ENCODE assay signal across 12 cellular contexts in genomic region chr6:8108031-8108660, GRCh38. TPM values are rescaled to one million over a fixed set of nuclear protein-coding genes. Genes with fewer than 3 reads are reported as not detected.
DNase-seq lines count a peak whose midpoint lies in the region; ATAC-seq, FAIRE-seq and TF ChIP-seq lines count a peak whose summit lies in the region.
"Had no signal": no experiment of that assay in that cellular context is flagged by ENCODE, and none has a peak within 500 bp of the region (broad histone marks: within the 10 kb centered on the region; RNA-seq: fewer than 3 reads in every experiment).

No MANE protein-coding gene starts in this region.

- peak; percentile 8 for FAIRE-seq in HepG2 (lab: Jason Lieb, UNC)

- intact Hi-C loops in HepG2 (cut with micrococcal nuclease; ENCODE audit: unreplicated experiment), result loop anchor here (10.0 kb wide), 1 partner anchor 327 kb away; the partner anchor contains the start of gene SLC35B3
- intact Hi-C loops in dorsolateral prefrontal cortex (cut with DNase I), result no loop called here

- no peaks in the 10 kb centered on the region for H3K36me3 ChIP-seq in HepG2 (replicated peaks in 1 of 2; ENCODE audit: control insufficient read depth in 1 of 2, insufficient read depth in 2 of 2, low read length in 2 of 2)

- no peaks in the 10 kb centered on the region for H3K9me3 ChIP-seq in HepG2 (ENCODE audit: low read length)

- WGBS in HepG2 (ENCODE audit: low lambda C conversion rate), result 21% methylated on average over 4 of the region's 4 CpGs

- H3K4me2 ChIP-seq in HepG2 (ENCODE audit: low read depth, low read length), result peak overlapping the region; percentile 56

- TF ChIP-seq EP300 in HepG2 (IDR thresholded peaks at IDR 0.05; ENCODE audit: low read depth in 2 of 2, low read length in 2 of 2) (peak in 1 of 2 experiments; percentile 61; a peak in 2 of 4 replicates), HepG2 (CRISPR knock-in tag; IDR thresholded peaks at IDR 0.05; ENCODE audit: borderline replicate concordance) (peak; percentile 85)

- peak overlapping the region; percentile 46 for H2AFZ ChIP-seq in HepG2 (ENCODE audit: low read length)

- BruUV-seq in HepG2 (replicated peaks; lab: Mats Ljungman, UMichigan), result no TSS peak

- peak; percentile 86 for DNase-seq in AG10803 (ENCODE audit: low read depth)
- peak; percentile 89 for DNase-seq in LHCN-M2 (ENCODE audit: low read depth)
- DNase-seq in brain pericyte (ENCODE audit: low read depth, low spot score), result peak; percentile 76
- DNase-seq in HepG2 (ENCODE audit: low spot score), result peak; percentile 93
- DNase-seq in dorsolateral prefrontal cortex, result no peak
- DNase-seq in NCI-H774 (lab: John Stamatoyannopoulos, UW), result no peak
- DNase-seq: activated CD8-positive, alpha-beta memory T cell treated with anti-CD3 and anti-CD28 coated beads, Interleukin-2, amount 10 ng/mL, durations not matched to agents 7 days and 5 days; DND-41; left colon; NCI-H1048 had no signal

- in situ Hi-C loops in HepG2 (cut with HindIII; ENCODE audit: extremely low pct_ligation_motif_present, low pct_unique_long_range_greater_than_20kb), result no loop called here

- TF ChIP-seq CTCF in AG10803 (conservative IDR thresholded peaks at IDR 0.05; ENCODE audit: low read length) (no peak), HepG2 (CRISPR knock-in tag; IDR thresholded peaks at IDR 0.05) (no peak), dorsolateral prefrontal cortex (IDR thresholded peaks at IDR 0.05 in 54 of 56, conservative IDR thresholded peaks at IDR 0.05 in 2 of 56; ENCODE audit: low read depth in 1 of 56, partially characterized antibody in 56 of 56) (no peak)

- H3K27ac ChIP-seq in HepG2 (ENCODE audit: extremely low read length, insufficient read depth, low read length) (peak overlapping the region; percentile 49), dorsolateral prefrontal cortex (no peak overlapping the region)

- no peaks in the 10 kb centered on the region for H4K20me1 ChIP-seq in HepG2 (ENCODE audit: insufficient read depth, low read length)

- ATAC-seq in HepG2 (peak; percentile 91), GM21528 (IDR thresholded peaks at IDR 0.05; ENCODE audit: low FRiP score, unreplicated experiment) (no peak), HG03045 (IDR thresholded peaks at IDR 0.05; ENCODE audit: unreplicated experiment) (no peak)
- ATAC-seq: activated CD8-positive, alpha-beta memory T cell treated with anti-CD3 and anti-CD28 coated beads, Interleukin-2, amount 10 ng/mL, durations not matched to agents 7 days and 5 days; left colon had no signal

- 0 out of 5 replicates have a peak, but pooled peaks cover 0 to 3% of the 10 kb centered on the region in 2 experiments for H3K27me3 ChIP-seq in HepG2 (ENCODE audit: control insufficient read depth in 1 of 2, insufficient read depth in 2 of 2, low read length in 2 of 2)
- peaks cover 0 to 9% (median 0%) of the 10 kb centered on the region in 45 donors for H3K27me3 ChIP-seq in dorsolateral prefrontal cortex

- CTCF ChIA-PET in HepG2 (lab: Yijun Ruan, JAX; ENCODE audit: low intra/inter-chr PET ratio, low total read pairs), result no interaction called here

- TF ChIP-seq POLR2A in HepG2 (IDR thresholded peaks at IDR 0.05; ENCODE audit: insufficient read depth in 1 of 2, low read depth in 2 of 2, low read length in 2 of 2), result 0 out of 4 replicates have a peak, but pooled peaks of 1 of the 2 experiments have one; percentile 41

- no peak for TF ChIP-seq RAD21 in HepG2 (CRISPR knock-in tag; IDR thresholded peaks at IDR 0.05)

- peak overlapping the region; percentile 23; the same call in 1 of the 2 replicates for H3K9ac ChIP-seq in HepG2 (ENCODE audit: insufficient read depth, low read depth, low read length)

- H3K4me1 ChIP-seq in HepG2 (ENCODE audit: insufficient read depth, low read length), result peaks cover 48% of the 10 kb centered on the region

- no peaks in the 10 kb centered on the region for H3K79me2 ChIP-seq in HepG2 (ENCODE audit: insufficient read depth, low read length)

- H3K4me3 ChIP-seq in AG10803 (ENCODE audit: low read length), result no peak overlapping the region
- peak overlapping the region in 1 of 3 experiments; percentile 39; a peak in 2 of 6 replicates for H3K4me3 ChIP-seq in HepG2 (replicated peaks in 1 of 3; ENCODE audit: insufficient read depth in 1 of 3, low read depth in 2 of 3, low read length in 3 of 3)
- peak overlapping the region in 1 of 59 donors; percentile 5 for H3K4me3 ChIP-seq in dorsolateral prefrontal cortex

- POLR2A ChIA-PET in HepG2 (lab: Yijun Ruan, JAX), result interaction anchor here (1.3 kb wide), 1 partner anchor 44 kb away, joined by 4 read pairs; the partner anchor contains the start of gene BLOC1S5

TF ChIP-seq in HepG2, 621 proteins besides CTCF, POLR2A, EP300 and RAD21 (continues in another document):
- peak; percentile 71; the same call in 1 of the 2 replicates for TF ChIP-seq JUND (CRISPR knock-in tag; IDR thresholded peaks at IDR 0.05)
- no peak for TF ChIP-seq ZNF225 (CRISPR knock-in tag; IDR thresholded peaks at IDR 0.05)
- 0 out of 2 replicates have a peak, but pooled peaks have one; percentile 64 for TF ChIP-seq JUN (CRISPR knock-in tag; IDR thresholded peaks at IDR 0.05)
- peak; percentile 76 for TF ChIP-seq ZNF121 (CRISPR knock-in tag; IDR thresholded peaks at IDR 0.05)
- peak in 1 of 2 experiments; percentile 85; a peak in 2 of 4 replicates for TF ChIP-seq ATF4 (CRISPR knock-in tag; IDR thresholded peaks at IDR 0.05)
- peak; percentile 80 for TF ChIP-seq MED1 (CRISPR knock-in tag; IDR thresholded peaks at IDR 0.05)

RNA-seq across cellular contexts. Expression of gene EEF1E1, which starts 5.8 kb away (rescaled TPM):
- 41.2 and 45.9 TPM in 2 replicates for total RNA-seq in LHCN-M2 (2014; rRNA removed)
- polyA plus RNA-seq in LHCN-M2 (2012), result 31.4 TPM
- 188 and 270 TPM in 2 replicates for total RNA-seq in HepG2 (2016; rRNA removed; fragmentation: Illumina TruSeq; extraction: Trizol)
- total RNA-seq in HepG2 (2016; cell fraction: cytosol; rRNA removed; fragmentation: Illumina TruSeq; extraction: Trizol; ENCODE audit: low read depth), result 62.9 and 68.9 TPM in 2 replicates
- 186 and 287 TPM in 2 replicates for total RNA-seq in HepG2 (2016; cell fraction: insoluble cytoplasmic fraction; rRNA removed; fragmentation: Illumina TruSeq; extraction: Trizol)
- 86.5 and 89.3 TPM in 2 replicates for total RNA-seq in HepG2 (2016; cell fraction: membrane; rRNA removed; fragmentation: Illumina TruSeq; extraction: Trizol)
- 93.4 and 98.7 TPM in 2 replicates for total RNA-seq in HepG2 (2016; cell fraction: nucleus; rRNA removed; fragmentation: Illumina TruSeq; extraction: Trizol)
- 94.5 and 128 TPM in 2 replicates for polyA plus RNA-seq in HepG2 (2011; rRNA removed)
- 93.8 and 101 TPM in 2 replicates for polyA plus RNA-seq in HepG2 (2011; cell fraction: cytosol; rRNA removed)
- 27.9 and 33.4 TPM in 2 replicates for polyA plus RNA-seq in HepG2 (2011; cell fraction: nucleus; rRNA removed)
- polyA plus RNA-seq in HepG2 (2012), result 93.5 and 97.9 TPM in 2 replicates
- 51.5 and 51.7 TPM in 2 replicates for polyA plus RNA-seq in HepG2 (2016; cell fraction: cytosol; fragmentation: Illumina TruSeq; extraction: Trizol; ENCODE audit: low read depth)
- polyA plus RNA-seq in HepG2 (2016; cell fraction: insoluble cytoplasmic fraction; fragmentation: Illumina TruSeq; extraction: Trizol; ENCODE audit: low read depth), result 263 and 287 TPM in 2 replicates
- 64.6 and 67.7 TPM in 2 replicates for polyA plus RNA-seq in HepG2 (2016; cell fraction: membrane; fragmentation: Illumina TruSeq; extraction: Trizol; ENCODE audit: low read depth)
- polyA plus RNA-seq in HepG2 (2016; cell fraction: nucleus; fragmentation: Illumina TruSeq; extraction: Trizol; ENCODE audit: insufficient read depth, low read depth), result 113 and 114 TPM in 2 replicates
- polyA minus RNA-seq in HepG2 (2011; rRNA and poly(A)+ RNA removed; ENCODE audit: low replicate concordance), result 20.7 and 22.4 TPM in 2 replicates
- polyA minus RNA-seq in HepG2 (2011; cell fraction: cytosol; rRNA and poly(A)+ RNA removed), result 21.0 and 30.3 TPM in 2 replicates
- 82.0 and 84.3 TPM in 2 replicates for polyA minus RNA-seq in HepG2 (2011; cell fraction: nucleus; rRNA and poly(A)+ RNA removed)
- total RNA-seq in dorsolateral prefrontal cortex, result 10 to 100 TPM; 10.6 to 36.7 (median 24.2) TPM

RNA-seq across cellular contexts. Expression of gene BLOC1S5, which starts 44.0 kb away (rescaled TPM):
- total RNA-seq in LHCN-M2 (2014; rRNA removed) (12.4 and 22.4 TPM in 2 replicates), HepG2 (2016; rRNA removed; fragmentation: Illumina TruSeq; extraction: Trizol) (41.5 and 63.5 TPM in 2 replicates), dorsolateral prefrontal cortex (10 to 100 TPM in 40 of 120 experiments, 1 to 10 TPM in 80; 5.4 to 16.1 (median 9.1) TPM)
- polyA plus RNA-seq in LHCN-M2 (2012), result 6.9 TPM
- total RNA-seq in HepG2 (2016; cell fraction: cytosol; rRNA removed; fragmentation: Illumina TruSeq; extraction: Trizol; ENCODE audit: low read depth), result 11.2 and 12.1 TPM in 2 replicates
- total RNA-seq in HepG2 (2016; cell fraction: insoluble cytoplasmic fraction; rRNA removed; fragmentation: Illumina TruSeq; extraction: Trizol), result 40.0 and 66.3 TPM in 2 replicates
- total RNA-seq in HepG2 (2016; cell fraction: membrane; rRNA removed; fragmentation: Illumina TruSeq; extraction: Trizol), result 32.2 and 33.6 TPM in 2 replicates
- total RNA-seq in HepG2 (2016; cell fraction: nucleus; rRNA removed; fragmentation: Illumina TruSeq; extraction: Trizol), result 22.8 and 26.5 TPM in 2 replicates
- polyA plus RNA-seq in HepG2 (2011; rRNA removed), result 8.5 and 10.5 TPM in 2 replicates
- polyA plus RNA-seq in HepG2 (2011; cell fraction: cytosol; rRNA removed), result 5.3 and 9.2 TPM in 2 replicates
- 1.9 and 2.2 TPM in 2 replicates for polyA plus RNA-seq in HepG2 (2011; cell fraction: nucleus; rRNA removed)
- polyA plus RNA-seq in HepG2 (2012), result 15.3 and 19.3 TPM in 2 replicates
- polyA plus RNA-seq in HepG2 (2016; cell fraction: cytosol; fragmentation: Illumina TruSeq; extraction: Trizol; ENCODE audit: low read depth), result 6.5 and 6.7 TPM in 2 replicates
- 46.8 and 46.9 TPM in 2 replicates for polyA plus RNA-seq in HepG2 (2016; cell fraction: insoluble cytoplasmic fraction; fragmentation: Illumina TruSeq; extraction: Trizol; ENCODE audit: low read depth)
- polyA plus RNA-seq in HepG2 (2016; cell fraction: membrane; fragmentation: Illumina TruSeq; extraction: Trizol; ENCODE audit: low read depth), result 16.1 and 17.3 TPM in 2 replicates
- polyA plus RNA-seq in HepG2 (2016; cell fraction: nucleus; fragmentation: Illumina TruSeq; extraction: Trizol; ENCODE audit: insufficient read depth, low read depth), result 15.0 and 16.2 TPM in 2 replicates
- polyA minus RNA-seq in HepG2 (2011; rRNA and poly(A)+ RNA removed; ENCODE audit: low replicate concordance), result 1.4 and 3.1 TPM in 2 replicates
- polyA minus RNA-seq in HepG2 (2011; cell fraction: cytosol; rRNA and poly(A)+ RNA removed), result 7.6 and 10.1 TPM in 2 replicates
- 20.7 and 27.4 TPM in 2 replicates for polyA minus RNA-seq in HepG2 (2011; cell fraction: nucleus; rRNA and poly(A)+ RNA removed)

Comparison
In these comparisons a context has a peak if more than half of its experiments do, and no peak if none do; other contexts are left out.
1. DNase-seq: peak in AG10803 (single experiment), LHCN-M2 (single experiment), brain pericyte (single experiment) and HepG2 (single experiment); none in dorsolateral prefrontal cortex (0 of 10) and NCI-H774 (single experiment).